In genomic region chr15:30991301-30992072, GRCh38 we compare ENCODE assay signal across 8 cellular contexts. TPM values are rescaled to one million over a fixed set of nuclear protein-coding genes. Genes with fewer than 3 reads are reported as not detected.
A peak's percentile ranks its signal among the peaks of the same experiment; 100 is the strongest.
DNase-seq lines count a peak whose midpoint lies in the region; ATAC-seq, FAIRE-seq and TF ChIP-seq lines count a peak whose summit lies in the region.

Gene MTMR10 (minus strand): TSS chr15:30991628. CDS start chr15:30991506, 122 bp downstream.

- peak within 1 kb of the TSS; percentile 93; the same call in 1 of the 2 replicates for H4K8ac ChIP-seq in H1 (ENCODE audit: extremely low read depth, insufficient read depth, low read length)

- H3K9ac ChIP-seq in H1 (replicated peaks in 1 of 4; ENCODE audit: extremely low read depth in 1 of 4, low read depth in 3 of 4, low read length in 3 of 4): peak within 1 kb of the TSS; percentile 13 to 87 (median 80)

- TF ChIP-seq RAD21 in H1 (IDR thresholded peaks at IDR 0.05 in 1 of 2, conservative IDR thresholded peaks at IDR 0.05 in 1 of 2; ENCODE audit: low read depth in 2 of 2, low read length in 2 of 2): no peak

- peak within 1 kb of the TSS; percentile 82 to 85 for H3K4me2 ChIP-seq in H1 (ENCODE audit: insufficient read depth in 1 of 2, low read depth in 2 of 2, low read length in 2 of 2)

- no peak for FAIRE-seq in H1 (lab: Jason Lieb, UNC)

- peak within 1 kb of the TSS; percentile 55 for H4K91ac ChIP-seq in H1 (replicated peaks; ENCODE audit: insufficient read length, low read length)

- WGBS in H1 (ENCODE audit: extremely low coverage in 1 of 2, insufficient coverage in 1 of 2, insufficient read length in 1 of 2, insufficient replicate concordance in 2 of 2, low coverage in 1 of 2, low lambda C conversion rate in 2 of 2, missing lambda C conversion rate in 1 of 2), 2 experiments: 1% methylated on average over 41 of the region's 100 CpGs; no CpG with 5 or more reads in 1 of the 2 experiments

- DNase-seq in AG08396 (ENCODE audit: low spot score) (peak; percentile 96), NCI-H82 (lab: John Stamatoyannopoulos, UW) (peak; percentile 82), H1 (ENCODE audit: low read depth in 1 of 2, low spot score in 2 of 2) (peak; percentile 38 to 86), mesenteric fat pad (ENCODE audit: low spot score) (peak; percentile 88)
- peak; percentile 27 for DNase-seq in stimulated activated CD8-positive, alpha-beta memory T cell treated with anti-CD3 and anti-CD28 coated beads, Interleukin-15, amount 100 ng/mL, for 1 hour (ENCODE audit: low read depth)

- H3K36me3 ChIP-seq in H1 (ENCODE audit: control insufficient read depth in 2 of 4, insufficient read depth in 4 of 4, low read length in 3 of 4): no peaks in the 10 kb centered on the region

- no peak within 1 kb of the TSS for H3K14ac ChIP-seq in H1 (ENCODE audit: insufficient read length)

- peak within 1 kb of the TSS; percentile 78 for H3K4ac ChIP-seq in H1 (replicated peaks; ENCODE audit: insufficient read length, low read depth, low read length)

- H2BK20ac ChIP-seq in H1 (ENCODE audit: low read length): no peak within 1 kb of the TSS

- peaks cover 2% of the 10 kb centered on the region; the same call in 1 of the 2 replicates for H3K79me1 ChIP-seq in H1 (ENCODE audit: low read depth, low read length)

- peaks cover 0 to 6% of the 10 kb centered on the region in 2 experiments; a peak in 2 of 4 replicates for H3K79me2 ChIP-seq in H1 (ENCODE audit: control insufficient read depth in 1 of 2, insufficient read depth in 2 of 2, low read length in 2 of 2)

- peak within 1 kb of the TSS; percentile 57; the same call in 1 of the 2 replicates for H2BK5ac ChIP-seq in H1 (ENCODE audit: low read depth, low read length)

- peak within 1 kb of the TSS; percentile 82 for H3K56ac ChIP-seq in H1 (replicated peaks; ENCODE audit: insufficient read length, low read depth, low read length)

- no peaks in the 10 kb centered on the region for H3K27me3 ChIP-seq in H1 (replicated peaks in 1 of 4; ENCODE audit: control insufficient read depth in 3 of 4, extremely low read depth in 1 of 4, insufficient read depth in 3 of 4, low read length in 3 of 4)

- H3K18ac ChIP-seq in H1 (ENCODE audit: extremely low read depth, low read length): peak within 1 kb of the TSS; percentile 60

- H4K5ac ChIP-seq in H1 (ENCODE audit: insufficient read length, low read depth, low read length): peak within 1 kb of the TSS; percentile 86

- TF ChIP-seq CTCF in H1 (IDR thresholded peaks at IDR 0.05; ENCODE audit: control extremely low read depth in 1 of 3, insufficient read depth in 1 of 3, low read depth in 1 of 3, low read length in 3 of 3): no peak

- H3K23me2 ChIP-seq in H1 (ENCODE audit: low read depth, low read length): peaks cover 8% of the 10 kb centered on the region; the same call in 1 of the 2 replicates

- H2BK12ac ChIP-seq in H1 (ENCODE audit: low read depth, low read length): no peak within 1 kb of the TSS; the same call in 1 of the 2 replicates

- TF ChIP-seq EP300 in H1 (IDR thresholded peaks at IDR 0.05; ENCODE audit: borderline replicate concordance in 1 of 2, low read depth in 2 of 2, low read length in 2 of 2): peak in 1 of 2 experiments; percentile 35; a peak in 2 of 3 replicates

- peak in 1 of 2 experiments; percentile 82; a peak in 2 of 3 replicates for TF ChIP-seq POLR2A in H1 (IDR thresholded peaks at IDR 0.05; ENCODE audit: control extremely low read depth in 1 of 2, low read depth in 2 of 2, low read length in 2 of 2)

- H3K9me3 ChIP-seq in H1 (ENCODE audit: insufficient read depth in 2 of 2, low read depth in 1 of 2, low read length in 1 of 2): no peaks in the 10 kb centered on the region

- peak within 1 kb of the TSS; percentile 86 for H2BK120ac ChIP-seq in H1 (replicated peaks; ENCODE audit: low read depth, low read length)

- H3K4me1 ChIP-seq in H1 (replicated peaks in 1 of 4; ENCODE audit: control insufficient read depth in 3 of 4, insufficient read depth in 4 of 4, low read length in 3 of 4): peaks cover 0 to 2% (median 0%) of the 10 kb centered on the region in 4 experiments; a peak in 1 of 7 replicates

- no peak within 1 kb of the TSS for H3K23ac ChIP-seq in H1 (ENCODE audit: insufficient read length)

- H2BK15ac ChIP-seq in H1 (ENCODE audit: low read length): no peak within 1 kb of the TSS

- peak within 1 kb of the TSS; percentile 77; the same call in 1 of the 2 replicates for H2AFZ ChIP-seq in H1 (ENCODE audit: low read length)

- peak; percentile 91 for ATAC-seq in GM18868 (IDR thresholded peaks at IDR 0.05; ENCODE audit: unreplicated experiment)
- peak; percentile 93 for ATAC-seq in HG03097 (IDR thresholded peaks at IDR 0.05; ENCODE audit: low FRiP score, unreplicated experiment)

- POLR2A ChIA-PET in activated CD8-positive, alpha-beta memory T cell treated with anti-CD3 and anti-CD28 coated beads for 36 hours (lab: Charles Lee): interaction anchor here (0.7 to 1.3 kb wide), 3 partner anchors 9 to 482 kb away, joined by 3 to 8 read pairs (median 3); no protein-coding TSS in a partner anchor
- POLR2A ChIA-PET in H1 (lab: Charles Lee; ENCODE audit: partially characterized antibody): interaction anchor here (0.6 to 2.5 kb wide), 17 partner anchors 9 to 469 kb away, joined by 3 to 14 read pairs (median 3); no protein-coding TSS in a partner anchor

- no peaks in the 10 kb centered on the region for H4K20me1 ChIP-seq in H1 (replicated peaks in 1 of 2; ENCODE audit: control insufficient read depth in 1 of 2, insufficient read depth in 2 of 2, low read length in 2 of 2)

- CTCF ChIA-PET in activated CD8-positive, alpha-beta memory T cell treated with anti-CD3 and anti-CD28 coated beads for 36 hours (lab: Charles Lee): no interaction called here
- CTCF ChIA-PET in H1 (lab: Charles Lee; ENCODE audit: partially characterized antibody): interaction anchor here (0.8 to 1.6 kb wide), 6 partner anchors 10 to 138 kb away, joined by 3 to 5 read pairs (median 4); no protein-coding TSS in a partner anchor

- no peak within 1 kb of the TSS for H2AK5ac ChIP-seq in H1 (ENCODE audit: low read depth, low read length)

- peak within 1 kb of the TSS; percentile 81 for H3K27ac ChIP-seq in H1 (ENCODE audit: low read depth, low read length)

- H3K4me3 ChIP-seq in H1 (ENCODE audit: extremely low read depth in 1 of 4, insufficient read depth in 2 of 4, low read depth in 3 of 4, low read length in 4 of 4): peak within 1 kb of the TSS; percentile 73 to 91 (median 86)

TF ChIP-seq in H1, 55 proteins besides CTCF, POLR2A, EP300 and RAD21 (continues in another document):
- TF ChIP-seq CBX5 (IDR thresholded peaks at IDR 0.05; ENCODE audit: low read depth, low read length) (no peak), SUZ12 (IDR thresholded peaks at IDR 0.05; ENCODE audit: low read length) (no peak), POLR2AphosphoS5 (IDR thresholded peaks at IDR 0.05; ENCODE audit: low read depth, low read length) (0 out of 2 replicates have a peak, but pooled peaks have one; percentile 36), SP2 (IDR thresholded peaks at IDR 0.05; ENCODE audit: low read length) (no peak), RNF2 (IDR thresholded peaks at IDR 0.05; ENCODE audit: borderline replicate concordance, low read depth, low read length, missing control alignments, poor library complexity, severe bottlenecking) (no peak), TAF7 (optimal IDR thresholded peaks at IDR 0.05; ENCODE audit: borderline replicate concordance, low read depth, low read length) (no peak), CTBP2 (IDR thresholded peaks at IDR 0.05; ENCODE audit: borderline replicate concordance, insufficient read depth, insufficient read length, low read length) (no peak), RXRA (IDR thresholded peaks at IDR 0.05; ENCODE audit: insufficient read depth, low read depth, low read length) (no peak), ASH2L (IDR thresholded peaks at IDR 0.05; ENCODE audit: low read length) (no peak), EGR1 (IDR thresholded peaks at IDR 0.05; ENCODE audit: borderline replicate concordance, low read depth, low read length) (no peak), BACH1 (IDR thresholded peaks at IDR 0.05; ENCODE audit: low read length) (no peak), CBX8 (IDR thresholded peaks at IDR 0.05; ENCODE audit: borderline replicate concordance, low read depth, low read length) (no peak), PHF8 (conservative IDR thresholded peaks at IDR 0.05; ENCODE audit: low read depth, low read length) (peak; percentile 70), USF2 (IDR thresholded peaks at IDR 0.05; ENCODE audit: low read length) (no peak), POU5F1 (IDR thresholded peaks at IDR 0.05; ENCODE audit: low read depth, low read length) (no peak), RBBP5 (IDR thresholded peaks at IDR 0.05; ENCODE audit: borderline replicate concordance, low read depth, low read length) (peak; percentile 77; the same call in 1 of the 2 replicates), SRF (IDR thresholded peaks at IDR 0.05; ENCODE audit: low read depth, low read length) (no peak), JUN (IDR thresholded peaks at IDR 0.05; ENCODE audit: low read depth, low read length) (no peak)

RNA-seq across cellular contexts. Expression of gene MTMR10, which starts in this region (rescaled TPM):
- 10 to 100 TPM; 15.6 to 15.8 TPM for total RNA-seq in activated CD8-positive, alpha-beta memory T cell treated with anti-CD3 and anti-CD28 coated beads for 36 hours
- total RNA-seq in H1 (2021; fragmentation: NEBNext Ultra II Directional; extraction: Animal tissue kit (Norgen Biotek cat#: 25700)): 13.1 and 13.7 TPM in 2 replicates
- 3.7 and 3.8 TPM in 2 replicates for polyA plus RNA-seq in H1 (2011; rRNA removed)
- polyA plus RNA-seq in H1 (2011; cell fraction: cytosol; rRNA removed): 5.7 TPM
- 6.2 TPM for polyA plus RNA-seq in H1 (2011; cell fraction: nucleus; rRNA removed)
- 6.5 to 9.4 TPM (median 7.7 TPM) in 4 replicates for polyA plus RNA-seq in H1 (2012, experiment 1 of 2)
- 0.83 TPM for polyA plus RNA-seq in H1 (2012, experiment 2 of 2)
- 7.4 TPM for polyA plus RNA-seq in H1 (2013, experiment 1 of 2)
- polyA plus RNA-seq in H1 (2013, experiment 2 of 2): 6.8 TPM
- polyA minus RNA-seq in H1 (2011; rRNA and poly(A)+ RNA removed): 10.3 and 14.0 TPM in 2 replicates
- 8.7 TPM for polyA minus RNA-seq in H1 (2011; cell fraction: cytosol; rRNA and poly(A)+ RNA removed)
- polyA minus RNA-seq in H1 (2011; cell fraction: nucleus; rRNA and poly(A)+ RNA removed): 23.1 TPM
- total RNA-seq in mesenteric fat pad: 36.3 TPM

Comparison
In these comparisons a context has a peak if more than half of its experiments do, and no peak if none do; other contexts are left out.
1. Peak in every context shown above with its lines: DNase-seq, ATAC-seq, H3K4me3 ChIP-seq and H3K27ac ChIP-seq.
2. DNase-seq: peak in every context shown above with its lines; median percentile 96 in AG08396; 88 in mesenteric fat pad; 82 in NCI-H82; 62 in H1; 27 in stimulated activated CD8-positive, alpha-beta memory T cell treated with anti-CD3 and anti-CD28 coated beads, Interleukin-15, amount 100 ng/mL, for 1 hour.